Comparison of ENCODE assay signal across 18 cellular contexts in genomic region chr16:30771726-30772125, GRCh38. TPM values are rescaled to one million over a fixed set of nuclear protein-coding genes. Genes with fewer than 3 reads are reported as not detected.
DNase-seq lines count a peak whose midpoint lies in the region; ATAC-seq and TF ChIP-seq lines count a peak whose summit lies in the region.
"Had no signal": no experiment of that assay in that cellular context is flagged by ENCODE, and none has a peak within 500 bp of the region (broad histone marks: within the 10 kb centered on the region; RNA-seq: fewer than 3 reads in every experiment).

No MANE protein-coding gene starts in this region.

- POLR2A ChIA-PET in RWPE1 (lab: Yijun Ruan, JAX; ENCODE audit: low non-redundant PET) = no interaction called here

- TF ChIP-seq CTCF in RWPE1 (conservative IDR thresholded peaks at IDR 0.05; ENCODE audit: low read depth) = no peak
- TF ChIP-seq CTCF in epithelial cell of esophagus (IDR thresholded peaks at IDR 0.05; ENCODE audit: insufficient read depth, low read depth, low read length, missing control alignments) = no peak
- TF ChIP-seq CTCF in osteoblast (IDR thresholded peaks at IDR 0.05; ENCODE audit: extremely low read depth, low read depth, low read length) = no peak
- TF ChIP-seq CTCF in testis (IDR thresholded peaks at IDR 0.05) = no peak

- H3K4me1 ChIP-seq in osteoblast (ENCODE audit: insufficient read depth, low read length) (peaks cover 10% of the 10 kb centered on the region), testis (peaks cover 12% of the 10 kb centered on the region)

- CTCF ChIA-PET in RWPE1 (lab: Yijun Ruan, JAX) = no interaction called here
- CTCF ChIA-PET in activated CD8-positive, alpha-beta memory T cell treated with anti-CD3 and anti-CD28 coated beads, Interleukin-2, amount 10 ng/mL, durations not matched to agents 7 days and 5 days (lab: Charles Lee) = no interaction called here

- ATAC-seq in activated CD8-positive, alpha-beta memory T cell treated with anti-CD3 and anti-CD28 coated beads, Interleukin-2, amount 10 ng/mL, durations not matched to agents 7 days and 5 days = no peak
- ATAC-seq: GM12878 had no signal

- no peaks in the 10 kb centered on the region for H3K79me2 ChIP-seq in osteoblast (ENCODE audit: insufficient read depth, low read length)

- H2AFZ ChIP-seq in osteoblast (ENCODE audit: low read length) = no peak overlapping the region

- H3K36me3 Mint-ChIP-seq in activated CD8-positive, alpha-beta memory T cell treated with anti-CD3 and anti-CD28 coated beads, Interleukin-2, amount 10 ng/mL, durations not matched to agents 7 days and 5 days = peaks cover 34% of the 10 kb centered on the region

- H3K4me3 Mint-ChIP-seq in activated CD8-positive, alpha-beta memory T cell treated with anti-CD3 and anti-CD28 coated beads, Interleukin-2, amount 10 ng/mL, durations not matched to agents 7 days and 5 days = no peak overlapping the region
- H3K4me3 Mint-ChIP-seq: CD14-positive monocyte, HFFc6 had no signal

- H3K36me3 ChIP-seq in osteoblast (ENCODE audit: insufficient read depth, low read length) (peaks cover 70% of the 10 kb centered on the region), testis (ENCODE audit: low read depth, missing control alignments) (no peaks in the 10 kb centered on the region)

- H3K27ac Mint-ChIP-seq in activated CD8-positive, alpha-beta memory T cell treated with anti-CD3 and anti-CD28 coated beads, Interleukin-2, amount 10 ng/mL, durations not matched to agents 7 days and 5 days = no peak overlapping the region

- H3K27me3 ChIP-seq in osteoblast (ENCODE audit: insufficient read depth, low read length) = no peaks in the 10 kb centered on the region
- no peaks in the 10 kb centered on the region for H3K27me3 ChIP-seq in testis

- H3K9me3 Mint-ChIP-seq in activated CD8-positive, alpha-beta memory T cell treated with anti-CD3 and anti-CD28 coated beads, Interleukin-2, amount 10 ng/mL, durations not matched to agents 7 days and 5 days (ENCODE audit: low read depth) = no peaks in the 10 kb centered on the region
- H3K9me3 Mint-ChIP-seq: CD14-positive monocyte, HFFc6 had no signal

- TF ChIP-seq POLR2A in testis (IDR thresholded peaks at IDR 0.05) = no peak

- H3K4me1 Mint-ChIP-seq in activated CD8-positive, alpha-beta memory T cell treated with anti-CD3 and anti-CD28 coated beads, Interleukin-2, amount 10 ng/mL, durations not matched to agents 7 days and 5 days = peaks cover 23% of the 10 kb centered on the region

- no peak overlapping the region for H3K4me2 ChIP-seq in osteoblast (ENCODE audit: insufficient read depth, low read length)

- peak; percentile 60 for DNase-seq in HPDE6-E6E7 (ENCODE audit: extremely low spot score)
- no peak for DNase-seq in RWPE1 (ENCODE audit: low spot score)
- peak; percentile 25 for DNase-seq in epithelial cell of esophagus (ENCODE audit: low read depth)
- peak; percentile 43 for DNase-seq in osteoblast (ENCODE audit: insufficient read length, low spot score, missing footprints)
- no peak for DNase-seq in activated CD8-positive, alpha-beta memory T cell treated with anti-CD3 and anti-CD28 coated beads, Interleukin-2, amount 10 ng/mL, durations not matched to agents 7 days and 5 days
- no peak for DNase-seq in testis
- no peak for DNase-seq in DMS153 (lab: John Stamatoyannopoulos, UW)
- DNase-seq: Caco-2, H7, HFFc6, NCI-H1092 treated with DMSO at 0.1 percent for 48 hours, NCI-H2081 treated with DMSO at 0.1 percent for 48 hours, NCI-H774, OCI-M1, RPMI8226 had no signal

- intact Hi-C loops in testis (cut with DNase I; ENCODE audit: low total_unique reads) = no loop called here

- H3K9me3 ChIP-seq in osteoblast (ENCODE audit: low read depth, low read length) = no peaks in the 10 kb centered on the region
- H3K9me3 ChIP-seq in testis = no peaks in the 10 kb centered on the region
- H3K9me3 ChIP-seq: Caco-2 had no signal

- H3K4me3 ChIP-seq in epithelial cell of esophagus (ENCODE audit: low read length) (no peak overlapping the region), osteoblast (ENCODE audit: insufficient read depth, low read length) (no peak overlapping the region), testis (no peak overlapping the region)
- H3K4me3 ChIP-seq: GM12878 had no signal

- peak overlapping the region; percentile 95 for H3K27ac ChIP-seq in RWPE1
- no peak overlapping the region for H3K27ac ChIP-seq in osteoblast (ENCODE audit: low read depth, low read length)
- H3K27ac ChIP-seq in testis = no peak overlapping the region
- H3K27ac ChIP-seq: HL-60 had no signal

- WGBS in testis, 2 donors = 83 to 90% methylated on average over 14 of the region's 14 CpGs

- no peaks in the 10 kb centered on the region for H3K27me3 Mint-ChIP-seq in activated CD8-positive, alpha-beta memory T cell treated with anti-CD3 and anti-CD28 coated beads, Interleukin-2, amount 10 ng/mL, durations not matched to agents 7 days and 5 days

- peaks cover 7% of the 10 kb centered on the region for H4K20me1 ChIP-seq in osteoblast (ENCODE audit: insufficient read depth, low read length)

RNA-seq across cellular contexts. Expression of gene RNF40, which starts 9.6 kb away (rescaled TPM):
- 63.1 and 88.3 TPM in 2 replicates for total RNA-seq in osteoblast
- 100 to 1,000 TPM; 103 to 106 TPM for total RNA-seq in activated CD8-positive, alpha-beta memory T cell treated with anti-CD3 and anti-CD28 coated beads, Interleukin-2, amount 10 ng/mL, durations not matched to agents 7 days and 5 days
- 100 to 1,000 TPM; 143 to 162 TPM for total RNA-seq in testis
- polyA plus RNA-seq in testis (ENCODE audit: insufficient read depth, low read depth, low replicate concordance) = 219 TPM

RNA-seq across cellular contexts. Expression of gene CFAP119, which starts 9.9 kb away (rescaled TPM):
- total RNA-seq in osteoblast (2.4 and 2.9 TPM in 2 replicates), testis (10 to 100 TPM; 31.5 to 54.2 TPM)
- 1 to 10 TPM; 4.1 to 4.6 TPM for total RNA-seq in activated CD8-positive, alpha-beta memory T cell treated with anti-CD3 and anti-CD28 coated beads, Interleukin-2, amount 10 ng/mL, durations not matched to agents 7 days and 5 days
- 43.3 TPM for polyA plus RNA-seq in testis (ENCODE audit: insufficient read depth, low read depth, low replicate concordance)

RNA-seq across cellular contexts. Expression of gene ZNF629, which starts 15.3 kb away (rescaled TPM):
- total RNA-seq in osteoblast = 15.3 and 16.3 TPM in 2 replicates
- 1 to 10 TPM; 1.6 to 2.5 TPM for total RNA-seq in activated CD8-positive, alpha-beta memory T cell treated with anti-CD3 and anti-CD28 coated beads, Interleukin-2, amount 10 ng/mL, durations not matched to agents 7 days and 5 days
- total RNA-seq in testis = 10 to 100 TPM; 19.4 to 21.9 TPM
- polyA plus RNA-seq in testis (ENCODE audit: insufficient read depth, low read depth, low replicate concordance) = 11.2 TPM

RNA-seq across cellular contexts. Expression of gene PHKG2, which starts 23.5 kb away (rescaled TPM):
- total RNA-seq in osteoblast (20.3 and 25.0 TPM in 2 replicates), testis (100 to 1,000 TPM in 1 of 2 donors, 10 to 100 TPM in 1; 78.4 to 129 TPM)
- 10 to 100 TPM; 45.8 to 46.5 TPM for total RNA-seq in activated CD8-positive, alpha-beta memory T cell treated with anti-CD3 and anti-CD28 coated beads, Interleukin-2, amount 10 ng/mL, durations not matched to agents 7 days and 5 days
- 312 TPM for polyA plus RNA-seq in testis (ENCODE audit: insufficient read depth, low read depth, low replicate concordance)

Comparison
In these comparisons a context has a peak if more than half of its experiments do, and no peak if none do; other contexts are left out.
1. DNase-seq: peak in HPDE6-E6E7 (single experiment), epithelial cell of esophagus (single experiment) and osteoblast (single experiment); none in RWPE1 (single experiment), activated CD8-positive, alpha-beta memory T cell treated with anti-CD3 and anti-CD28 coated beads, Interleukin-2, amount 10 ng/mL, durations not matched to agents 7 days and 5 days (single experiment), testis (single experiment) and DMS153 (single experiment).